1 cellular context compared by ENCODE assay signal in genomic region chr9:91193658-91194391, GRCh38.
TF ChIP-seq lines count a peak whose summit lies in the region.

No MANE protein-coding gene starts in this region.

TF ChIP-seq in K562, 482 proteins besides CTCF, POLR2A, EP300 and RAD21 (continued from another document and continues in another):
- TF ChIP-seq HEY1 (CRISPR knock-in tag; IDR thresholded peaks at IDR 0.05; ENCODE audit: borderline replicate concordance) (no peak), ZNF449 (CRISPR knock-in tag; IDR thresholded peaks at IDR 0.05) (peak; percentile 50; the same call in 1 of the 2 replicates), ZZZ3 (IDR thresholded peaks at IDR 0.05) (no peak), IFI16 (CRISPR knock-in tag; IDR thresholded peaks at IDR 0.05) (no peak), ZNF436 (CRISPR knock-in tag; IDR thresholded peaks at IDR 0.05) (no peak), PPARD (CRISPR knock-in tag; IDR thresholded peaks at IDR 0.05) (no peak), ZNF3 (CRISPR knock-in tag; IDR thresholded peaks at IDR 0.05) (no peak), ZNF224 (CRISPR knock-in tag; IDR thresholded peaks at IDR 0.05) (peak; percentile 75; the same call in 1 of the 2 replicates), RBM25 (IDR thresholded peaks at IDR 0.05; ENCODE audit: low read depth, low read length, severe bottlenecking) (no peak), EGR1 (conservative IDR thresholded peaks at IDR 0.05) (peak; percentile 52), SREBF2 (CRISPR knock-in tag; IDR thresholded peaks at IDR 0.05) (no peak), USF1 (CRISPR knock-in tag; IDR thresholded peaks at IDR 0.05) (no peak), SPI1 (IDR thresholded peaks at IDR 0.05; ENCODE audit: borderline replicate concordance, low read depth, low read length) (peak; percentile 71; the same call in 1 of the 2 replicates), KLF13 (tag; IDR thresholded peaks at IDR 0.05; ENCODE audit: borderline replicate concordance, low read depth) (peak; percentile 44; the same call in 1 of the 2 replicates), TOE1 (IDR thresholded peaks at IDR 0.05; ENCODE audit: borderline replicate concordance) (peak; percentile 32), TOE1 (CRISPR knock-in tag; IDR thresholded peaks at IDR 0.05; ENCODE audit: borderline replicate concordance, low read depth) (no peak), TAF1 (IDR thresholded peaks at IDR 0.05; ENCODE audit: control insufficient read depth, extremely low read depth, insufficient read depth, low read length, severe bottlenecking) (peak; percentile 62), CREB1 (IDR thresholded peaks at IDR 0.05) (peak; percentile 39; the same call in 1 of the 2 replicates), CREB1 (CRISPR knock-in tag; IDR thresholded peaks at IDR 0.05) (no peak; the same call in 1 of the 2 replicates), ZNF431 (CRISPR knock-in tag; IDR thresholded peaks at IDR 0.05) (peak; percentile 73), KDM2B (CRISPR knock-in tag; IDR thresholded peaks at IDR 0.05) (peak; percentile 16; the same call in 1 of the 2 replicates), ZFPM2 (CRISPR knock-in tag; IDR thresholded peaks at IDR 0.05) (no peak), PRMT5 (CRISPR knock-in tag; IDR thresholded peaks at IDR 0.05) (no peak), ZBTB49 (CRISPR knock-in tag; IDR thresholded peaks at IDR 0.05; ENCODE audit: borderline replicate concordance) (no peak), RBFOX2 (IDR thresholded peaks at IDR 0.05; ENCODE audit: low read depth, low read length) (peak; percentile 92), FOXJ3 (CRISPR knock-in tag; IDR thresholded peaks at IDR 0.05) (no peak), TAF7 (tag; IDR thresholded peaks at IDR 0.05) (0 out of 2 replicates have a peak, but pooled peaks have one; percentile 11), HMG20A (CRISPR knock-in tag; conservative IDR thresholded peaks at IDR 0.05) (no peak), CSDE1 (IDR thresholded peaks at IDR 0.05) (no peak), MYNN (IDR thresholded peaks at IDR 0.05) (peak; percentile 47; the same call in 1 of the 2 replicates), MYNN (CRISPR knock-in tag; IDR thresholded peaks at IDR 0.05) (no peak), SIN3B (IDR thresholded peaks at IDR 0.05; ENCODE audit: low read depth) (no peak), COPS2 (conservative IDR thresholded peaks at IDR 0.05) (no peak), NR4A1 (CRISPR knock-in tag; IDR thresholded peaks at IDR 0.05) (peak; percentile 81; the same call in 1 of the 2 replicates), NR4A1 (tag; IDR thresholded peaks at IDR 0.05) (peak; percentile 75; the same call in 1 of the 2 replicates), ZNF740 (CRISPR knock-in tag; IDR thresholded peaks at IDR 0.05) (0 out of 2 replicates have a peak, but pooled peaks have one; percentile 21), ZNF740 (tag; IDR thresholded peaks at IDR 0.05) (no peak), ZNF699 (CRISPR knock-in tag; IDR thresholded peaks at IDR 0.05; ENCODE audit: insufficient replicate concordance) (no peak), HNRNPUL1 (IDR thresholded peaks at IDR 0.05; ENCODE audit: low read length) (no peak), POLR2H (tag; IDR thresholded peaks at IDR 0.05; ENCODE audit: low read depth) (peak; percentile 52; the same call in 1 of the 2 replicates), RFX1 (IDR thresholded peaks at IDR 0.05) (no peak), ZNF77 (CRISPR knock-in tag; IDR thresholded peaks at IDR 0.05) (no peak), SRSF9 (IDR thresholded peaks at IDR 0.05; ENCODE audit: borderline replicate concordance, low read depth, low read length) (no peak), TEAD2 (tag; IDR thresholded peaks at IDR 0.05) (peak; percentile 78; the same call in 1 of the 2 replicates), PRDM10 (IDR thresholded peaks at IDR 0.05; ENCODE audit: partially characterized antibody) (peak; percentile 49), ZNF165 (CRISPR knock-in tag; IDR thresholded peaks at IDR 0.05; ENCODE audit: borderline replicate concordance) (no peak), JUN (IDR thresholded peaks at IDR 0.05; ENCODE audit: borderline replicate concordance, low read depth, low read length) (no peak), JUN (CRISPR knock-in tag; IDR thresholded peaks at IDR 0.05; ENCODE audit: borderline replicate concordance) (no peak), SLC30A9 (CRISPR knock-in tag; IDR thresholded peaks at IDR 0.05) (no peak), THRAP3 (IDR thresholded peaks at IDR 0.05; ENCODE audit: borderline replicate concordance) (no peak), ZBTB1 (CRISPR knock-in tag; IDR thresholded peaks at IDR 0.05; ENCODE audit: borderline replicate concordance, low read depth) (peak; percentile 93; the same call in 1 of the 2 replicates), NCOA2 (IDR thresholded peaks at IDR 0.05; ENCODE audit: partially characterized antibody in 2 of 2) (no peak), TARDBP (IDR thresholded peaks at IDR 0.05) (no peak), CEBPZ (IDR thresholded peaks at IDR 0.05; ENCODE audit: borderline replicate concordance, low read depth, low read length) (no peak), STAG1 (CRISPR knock-in tag; IDR thresholded peaks at IDR 0.05; ENCODE audit: borderline replicate concordance) (no peak), KLF1 (tag; IDR thresholded peaks at IDR 0.05) (no peak), SMARCA4 (IDR thresholded peaks at IDR 0.05) (peak; percentile 51; the same call in 1 of the 2 replicates), U2AF1 (optimal IDR thresholded peaks at IDR 0.05; ENCODE audit: low read depth, low read length) (no peak), MXD1 (CRISPR knock-in tag; IDR thresholded peaks at IDR 0.05; ENCODE audit: borderline replicate concordance, poor library complexity, severe bottlenecking) (no peak), ERF (CRISPR knock-in tag; IDR thresholded peaks at IDR 0.05) (no peak), SP1 (CRISPR knock-in tag; IDR thresholded peaks at IDR 0.05) (no peak), POLR3G (IDR thresholded peaks at IDR 0.05; ENCODE audit: extremely low read depth, insufficient read length, insufficient replicate concordance) (no peak), CHCHD3 (CRISPR knock-in tag; IDR thresholded peaks at IDR 0.05) (no peak), HDAC3 (IDR thresholded peaks at IDR 0.05; ENCODE audit: borderline replicate concordance, partially characterized antibody) (peak; percentile 31), GTF2B (IDR thresholded peaks at IDR 0.05; ENCODE audit: extremely low read depth, insufficient read length) (no peak), POLR2G (IDR thresholded peaks at IDR 0.05; ENCODE audit: low read depth, low read length) (peak; percentile 89), NFIX (CRISPR knock-in tag; IDR thresholded peaks at IDR 0.05; ENCODE audit: low read depth) (no peak), HDAC6 (IDR thresholded peaks at IDR 0.05; ENCODE audit: low read depth, low read length) (no peak)
